ENCODE assay signal across 2 cellular contexts in genomic region chr12:79674629-79675028, GRCh38.
TF ChIP-seq lines count a peak whose summit lies in the region.

No MANE protein-coding gene starts in this region.

TF ChIP-seq in GM23338, 12 proteins besides CTCF, POLR2A, EP300 and RAD21:
- TF ChIP-seq POLR2AphosphoS5 (IDR thresholded peaks at IDR 0.05; ENCODE audit: low read depth) (no peak), CREB1 (CRISPR knock-in tag; IDR thresholded peaks at IDR 0.05; ENCODE audit: low read depth) (no peak), ETS1 (IDR thresholded peaks at IDR 0.05) (no peak), STAT1 (IDR thresholded peaks at IDR 0.05; ENCODE audit: unreplicated experiment) (no peak), JUNB (IDR thresholded peaks at IDR 0.05; ENCODE audit: unreplicated experiment) (no peak), NANOG (IDR thresholded peaks at IDR 0.05; ENCODE audit: borderline replicate concordance) (no peak), ZNF114 (CRISPR knock-in tag; IDR thresholded peaks at IDR 0.05) (no peak)

TF ChIP-seq in SK-N-SH, 30 proteins besides CTCF, POLR2A, EP300 and RAD21:
- TF ChIP-seq FOXJ3 (CRISPR knock-in tag; IDR thresholded peaks at IDR 0.05): no peak
- no peak for TF ChIP-seq SIN3A (IDR thresholded peaks at IDR 0.05; ENCODE audit: borderline replicate concordance, low read depth, low read length)
- no peak for TF ChIP-seq IRF3 (IDR thresholded peaks at IDR 0.05; ENCODE audit: low read depth, low read length)
- TF ChIP-seq RXRA (IDR thresholded peaks at IDR 0.05; ENCODE audit: borderline replicate concordance, low read depth): no peak
- no peak for TF ChIP-seq YY1 (IDR thresholded peaks at IDR 0.05; ENCODE audit: low read depth)
